Comparison of ENCODE assay signal across 13 cellular contexts in genomic region chr14:71438684-71439083, GRCh38.
DNase-seq lines count a peak whose midpoint lies in the region; ATAC-seq and TF ChIP-seq lines count a peak whose summit lies in the region.
"Had no signal": no experiment of that assay in that cellular context is flagged by ENCODE, and none has a peak within 500 bp of the region (broad histone marks: within the 10 kb centered on the region; RNA-seq: fewer than 3 reads in every experiment).

No MANE protein-coding gene starts in this region.

- peaks cover 4% of the 10 kb centered on the region for H3K27me3 Mint-ChIP-seq in endothelial cell (ENCODE audit: unreplicated experiment)
- H3K27me3 Mint-ChIP-seq: naive thymus-derived CD4-positive, alpha-beta T cell had no signal

- TF ChIP-seq CTCF in fibroblast of lung (conservative IDR thresholded peaks at IDR 0.05 in 1 of 2, IDR thresholded peaks at IDR 0.05 in 1 of 2; ENCODE audit: low read depth in 1 of 2, low read length in 2 of 2) (no peak), endothelial cell (IDR thresholded peaks at IDR 0.05; ENCODE audit: unreplicated experiment) (no peak)

- no peak overlapping the region for H3K27ac Mint-ChIP-seq in endothelial cell (ENCODE audit: unreplicated experiment)

- H3K9me3 ChIP-seq in fibroblast of lung (ENCODE audit: control insufficient read depth, insufficient read depth, low read depth, low read length) = no peaks in the 10 kb centered on the region

- ATAC-seq in SK-N-SH treated with all-trans-retinoic acid at 6 μM for 48 hours (peak; percentile 68), sciatic nerve (peak; percentile 72), HG03196 (IDR thresholded peaks at IDR 0.05; ENCODE audit: unreplicated experiment) (no peak)
- ATAC-seq: heart right ventricle; naive thymus-derived CD4-positive, alpha-beta T cell had no signal

- no peaks in the 10 kb centered on the region for H3K27me3 ChIP-seq in fibroblast of lung (ENCODE audit: control insufficient read depth, insufficient read depth, low read length)
- H3K27me3 ChIP-seq: brain microvascular endothelial cell, heart right ventricle had no signal

- H2AFZ ChIP-seq in fibroblast of lung (ENCODE audit: low read length) = no peak overlapping the region

- H3K36me3 ChIP-seq in fibroblast of lung (ENCODE audit: control insufficient read depth, insufficient read depth, low read length) = no peaks in the 10 kb centered on the region
- H3K36me3 ChIP-seq: brain microvascular endothelial cell, heart right ventricle had no signal

- H3K9me3 Mint-ChIP-seq in endothelial cell (ENCODE audit: unreplicated experiment) = no peaks in the 10 kb centered on the region

- H3K4me2 ChIP-seq in fibroblast of lung (ENCODE audit: extremely low read depth, insufficient read depth, low read length) = peak overlapping the region; percentile 53

- no peaks in the 10 kb centered on the region for H3K36me3 Mint-ChIP-seq in endothelial cell (ENCODE audit: low read depth, unreplicated experiment)

- H3K4me3 ChIP-seq in fibroblast of lung (replicated peaks in 1 of 4; ENCODE audit: control extremely low read depth in 1 of 4, insufficient read depth in 1 of 4, low read depth in 3 of 4, low read length in 4 of 4) = peak overlapping the region in 1 of 4 experiments; percentile 32
- H3K4me3 ChIP-seq: heart right ventricle had no signal

- H4K20me1 ChIP-seq in fibroblast of lung (ENCODE audit: control insufficient read depth, extremely low read depth, insufficient read depth, low read length) = no peaks in the 10 kb centered on the region

- H3K4me1 Mint-ChIP-seq in endothelial cell (ENCODE audit: unreplicated experiment) = peaks cover 5% of the 10 kb centered on the region

- peak overlapping the region; percentile 38 for H3K27ac ChIP-seq in fibroblast of lung (ENCODE audit: insufficient read depth, low read length)

- DNase-seq in GM04503 (ENCODE audit: low read depth) (peak; percentile 17), fibroblast of lung (ENCODE audit: low read depth in 2 of 2) (peak; percentile 54 to 81), sciatic nerve (ENCODE audit: low spot score) (no peak), endothelial cell (ENCODE audit: low spot score) (no peak), SK-N-DZ (ENCODE audit: low spot score) (no peak), MV-4-11 (lab: John Stamatoyannopoulos, UW) (no peak)
- DNase-seq: brain microvascular endothelial cell, DMS153, heart right ventricle, NCI-H1048 had no signal

- intact Hi-C loops in sciatic nerve (cut with DNase I) = no loop called here

- no peak overlapping the region for H3K9ac ChIP-seq in fibroblast of lung (ENCODE audit: insufficient read depth, low read length)

- H3K4me3 Mint-ChIP-seq in endothelial cell (ENCODE audit: unreplicated experiment) = no peak overlapping the region
- H3K4me3 Mint-ChIP-seq: naive thymus-derived CD4-positive, alpha-beta T cell had no signal

- H3K4me1 ChIP-seq in fibroblast of lung (ENCODE audit: control insufficient read depth, extremely low read depth, insufficient read depth, low read length) = peaks cover 11% of the 10 kb centered on the region

- H3K79me2 ChIP-seq in fibroblast of lung (ENCODE audit: control insufficient read depth, insufficient read depth, low read length) = no peaks in the 10 kb centered on the region

TF ChIP-seq in SK-N-SH treated with all-trans-retinoic acid at 6 μM for 48 hours, 23 proteins besides CTCF, POLR2A, EP300 and RAD21:
- TF ChIP-seq OSR1 (CRISPR knock-in tag; IDR thresholded peaks at IDR 0.05) (no peak), SNAI2 (CRISPR knock-in tag; IDR thresholded peaks at IDR 0.05) (no peak), ZFP30 (CRISPR knock-in tag; IDR thresholded peaks at IDR 0.05) (no peak), PATZ1 (CRISPR knock-in tag; IDR thresholded peaks at IDR 0.05; ENCODE audit: borderline replicate concordance) (no peak), TCF4 (CRISPR knock-in tag; IDR thresholded peaks at IDR 0.05; ENCODE audit: borderline replicate concordance) (no peak), RARB (CRISPR knock-in tag; IDR thresholded peaks at IDR 0.05) (no peak), ZC3H10 (CRISPR knock-in tag; IDR thresholded peaks at IDR 0.05) (no peak), GLIS3 (CRISPR knock-in tag; IDR thresholded peaks at IDR 0.05) (no peak), PPARA (CRISPR knock-in tag; IDR thresholded peaks at IDR 0.05; ENCODE audit: borderline replicate concordance) (no peak)
- TF ChIP-seq, protein P1, sequence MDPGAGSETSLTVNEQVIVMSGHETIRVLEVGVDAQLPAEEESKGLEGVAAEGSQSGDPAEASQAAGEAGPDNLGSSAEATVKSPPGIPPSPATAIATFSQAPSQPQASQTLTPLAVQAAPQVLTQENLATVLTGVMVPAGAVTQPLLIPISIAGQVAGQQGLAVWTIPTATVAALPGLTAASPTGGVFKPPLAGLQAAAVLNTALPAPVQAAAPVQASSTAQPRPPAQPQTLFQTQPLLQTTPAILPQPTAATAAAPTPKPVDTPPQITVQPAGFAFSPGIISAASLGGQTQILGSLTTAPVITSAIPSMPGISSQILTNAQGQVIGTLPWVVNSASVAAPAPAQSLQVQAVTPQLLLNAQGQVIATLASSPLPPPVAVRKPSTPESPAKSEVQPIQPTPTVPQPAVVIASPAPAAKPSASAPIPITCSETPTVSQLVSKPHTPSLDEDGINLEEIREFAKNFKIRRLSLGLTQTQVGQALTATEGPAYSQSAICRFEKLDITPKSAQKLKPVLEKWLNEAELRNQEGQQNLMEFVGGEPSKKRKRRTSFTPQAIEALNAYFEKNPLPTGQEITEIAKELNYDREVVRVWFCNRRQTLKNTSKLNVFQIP (CRISPR knock-in tag; IDR thresholded peaks at IDR 0.05; ENCODE audit: borderline replicate concordance, low read depth) = no peak

Comparison
In these comparisons a context has a peak if more than half of its experiments do, and no peak if none do; other contexts are left out.
1. DNase-seq: peak in GM04503 (single experiment) and fibroblast of lung (2 of 2); none in sciatic nerve (single experiment), endothelial cell (single experiment), SK-N-DZ (single experiment) and MV-4-11 (single experiment).